Comparison of ENCODE assay signal across 31 cellular contexts in the genomic region with DNA sequence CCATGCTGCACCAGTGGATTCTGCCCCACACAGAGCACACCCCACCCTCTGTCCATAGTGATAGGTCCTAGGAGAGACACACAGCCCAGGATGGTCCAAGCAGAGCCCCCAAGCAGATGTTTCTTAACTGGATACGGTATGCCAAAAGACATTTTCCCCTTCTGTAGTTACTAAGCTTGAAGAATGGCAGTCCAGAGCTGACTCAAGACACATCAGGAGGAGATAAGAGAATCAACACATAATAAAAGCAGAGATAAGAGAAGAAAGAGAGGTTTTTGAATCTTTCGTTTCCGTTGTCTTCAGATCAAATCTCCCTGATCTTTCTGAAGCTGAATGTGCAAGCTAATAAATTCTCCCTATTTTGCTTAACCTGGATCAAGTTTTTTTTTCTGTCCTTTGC. TPM values are rescaled to one million over a fixed set of nuclear protein-coding genes. Genes with fewer than 3 reads are reported as not detected.
"Had no signal": no experiment of that assay in that cellular context is flagged by ENCODE, and none has a peak within 500 bp of the region (broad histone marks: within the 10 kb centered on the region; RNA-seq: fewer than 3 reads in every experiment).

No MANE protein-coding gene starts in this region.

- H3K4me3 ChIP-seq: adrenal gland had no signal

- H3K27ac Mint-ChIP-seq: activated CD8-positive, alpha-beta T cell treated with anti-CD3 and anti-CD28 coated beads for 36 hours; activated naive CD8-positive, alpha-beta T cell treated with anti-CD3 and anti-CD28 coated beads, Interleukin-2, amount 10 ng/mL, durations not matched to agents 7 days and 5 days; T-helper 17 cell had no signal

- H3K4me1 Mint-ChIP-seq: activated naive CD8-positive, alpha-beta T cell treated with anti-CD3 and anti-CD28 coated beads, Interleukin-2, amount 10 ng/mL, durations not matched to agents 7 days and 5 days; central memory CD8-positive, alpha-beta T cell; T-helper 17 cell had no signal

- DNase-seq: activated CD4-positive, alpha-beta T cell treated with anti-CD3 and anti-CD28 coated beads, Interleukin-2, amount 50 U/mL, for 1 hour; activated CD4-positive, CD25-positive, alpha-beta regulatory T cell; activated CD8-positive, alpha-beta memory T cell treated with anti-CD3 and anti-CD28 coated beads, Interleukin-2, amount 50 U/mL, for 48 hours; activated CD8-positive, alpha-beta T cell treated with anti-CD3 and anti-CD28 coated beads for 36 hours; activated naive CD4-positive, alpha-beta T cell treated with anti-CD3 and anti-CD28 coated beads, Interleukin-2, amount 50 U/mL, for 16 hours; activated naive CD8-positive, alpha-beta T cell treated with anti-CD3 and anti-CD28 coated beads, Interleukin-2, amount 10 ng/mL, durations not matched to agents 7 days and 5 days; activated T-cell treated with anti-CD3 and anti-CD28 coated beads, Interleukin-2, amount 50 U/mL, for 1 hour; adrenal gland; aorta; NCI-H1092; NCI-H1417; NCI-H1694; NCI-H2029; NCI-H2107; NCI-H2171 treated with DMSO at 0.1 percent for 48 hours; NCI-H345; NCI-H510A; NCI-H526 treated with DMSO at 0.1 percent for 48 hours; NCI-H82; NK-92 treated with Interleukin-12 subunit alpha and Interleukin-12 subunit beta, amount 100 ng/mL, for 24 hours; OCI-M1; RPMI8226; SHP77 treated with DMSO at 0.1 percent for 48 hours; T-helper 17 cell; T-helper 9 cell had no signal

- H3K27ac ChIP-seq: adrenal gland, KMS-11, VCaP had no signal

- H3K4me2 ChIP-seq: KMS-11 had no signal

- H3K36me3 ChIP-seq: adrenal gland had no signal

- H3K9me3 Mint-ChIP-seq: activated CD8-positive, alpha-beta T cell treated with anti-CD3 and anti-CD28 coated beads for 36 hours; activated naive CD8-positive, alpha-beta T cell treated with anti-CD3 and anti-CD28 coated beads, Interleukin-2, amount 10 ng/mL, durations not matched to agents 7 days and 5 days; central memory CD8-positive, alpha-beta T cell had no signal

- H3K9ac ChIP-seq: KMS-11 had no signal

- H3K4me1 ChIP-seq: adrenal gland had no signal

- H3K4me3 Mint-ChIP-seq: activated CD8-positive, alpha-beta T cell treated with anti-CD3 and anti-CD28 coated beads for 36 hours; activated naive CD8-positive, alpha-beta T cell treated with anti-CD3 and anti-CD28 coated beads, Interleukin-2, amount 10 ng/mL, durations not matched to agents 7 days and 5 days; central memory CD8-positive, alpha-beta T cell; T-helper 17 cell had no signal

- H3K36me3 Mint-ChIP-seq: activated naive CD8-positive, alpha-beta T cell treated with anti-CD3 and anti-CD28 coated beads, Interleukin-2, amount 10 ng/mL, durations not matched to agents 7 days and 5 days had no signal

- H3K9me3 ChIP-seq: adrenal gland had no signal

- ATAC-seq: activated CD8-positive, alpha-beta T cell treated with anti-CD3 and anti-CD28 coated beads for 36 hours; Panc1; T-helper 17 cell had no signal

RNA-seq across cellular contexts. Expression of a gene that starts 21.8 kb away (rescaled TPM):
- total RNA-seq: activated CD8-positive, alpha-beta T cell treated with anti-CD3 and anti-CD28 coated beads for 36 hours; activated naive CD8-positive, alpha-beta T cell treated with anti-CD3 and anti-CD28 coated beads, Interleukin-2, amount 10 ng/mL, durations not matched to agents 7 days and 5 days; MCF 10A; T-helper 17 cell had no signal

RNA-seq across cellular contexts. Expression of a gene that starts 50.6 kb away (rescaled TPM):
- total RNA-seq: activated CD8-positive, alpha-beta T cell treated with anti-CD3 and anti-CD28 coated beads for 36 hours; activated naive CD8-positive, alpha-beta T cell treated with anti-CD3 and anti-CD28 coated beads, Interleukin-2, amount 10 ng/mL, durations not matched to agents 7 days and 5 days; adrenal gland; aorta; MCF 10A; SK-MEL-5; T-helper 17 cell had no signal
- polyA plus RNA-seq: adrenal gland, aorta had no signal
